Comparison of ENCODE assay signal across 9 cellular contexts in the genomic region with DNA sequence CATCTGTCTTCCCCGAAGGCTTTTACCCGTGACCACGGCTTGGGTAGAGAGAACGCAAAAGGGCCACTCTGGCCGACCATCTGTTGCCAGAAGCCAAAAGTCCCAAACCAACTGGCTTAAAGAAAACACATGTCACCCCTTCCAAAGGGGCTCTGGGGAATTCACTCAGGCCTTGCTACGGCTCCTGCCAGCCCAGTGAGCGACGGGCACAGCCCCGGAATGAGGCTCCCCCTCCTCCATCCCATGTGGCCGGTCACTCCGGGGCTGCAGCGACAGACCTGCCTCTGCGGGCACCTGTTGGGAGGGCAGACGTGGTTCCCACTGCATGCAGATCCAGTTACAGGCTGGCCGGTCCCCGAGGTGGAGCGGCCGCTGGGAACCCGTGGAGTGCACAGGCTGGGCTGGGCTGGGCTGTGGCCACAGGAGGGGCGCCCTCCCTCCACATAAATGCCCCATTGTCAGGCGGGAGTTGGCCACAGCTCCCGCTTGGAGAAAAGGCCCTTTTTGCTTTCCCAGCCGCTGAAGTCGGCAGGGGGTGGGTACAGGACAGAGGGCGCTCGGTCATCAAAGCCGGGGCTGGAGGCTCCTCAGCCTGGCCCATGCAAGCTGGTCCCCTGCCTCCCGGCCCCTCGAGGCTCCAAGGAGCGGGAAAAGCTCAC. TPM values are rescaled to one million over a fixed set of nuclear protein-coding genes. Genes with fewer than 3 reads are reported as not detected.
DNase-seq lines count a peak whose midpoint lies in the region; ATAC-seq lines count a peak whose summit lies in the region.
"Had no signal": no experiment of that assay in that cellular context is flagged by ENCODE, and none has a peak within 500 bp of the region (broad histone marks: within the 10 kb centered on the region; RNA-seq: fewer than 3 reads in every experiment).

No MANE protein-coding gene starts in this region.

- DNase-seq in C1 segment of cervical spinal cord (lab: John Stamatoyannopoulos, UW) = peak; percentile 11 to 95 (median 86)
- peak; percentile 57 for DNase-seq in NCI-H82 treated with DMSO at 0.1 percent for 48 hours (lab: John Stamatoyannopoulos, UW; ENCODE audit: unreplicated experiment)
- no peak for DNase-seq in Right ventricle myocardium superior
- peak; percentile 82 for DNase-seq in occipital lobe (lab: John Stamatoyannopoulos, UW)
- no peak for DNase-seq in activated CD4-positive, alpha-beta T cell treated with anti-CD3 and anti-CD28 coated beads for 1 hour
- DNase-seq: foreskin fibroblast had no signal

- ATAC-seq in Right ventricle myocardium superior (ENCODE audit: poor library complexity) = peak; percentile 18
- ATAC-seq in GM21717 (IDR thresholded peaks at IDR 0.05; ENCODE audit: unreplicated experiment) = no peak
- no peak for ATAC-seq in HG02852 (IDR thresholded peaks at IDR 0.05; ENCODE audit: unreplicated experiment)
- no peak for ATAC-seq in HG03095 (IDR thresholded peaks at IDR 0.05; ENCODE audit: unreplicated experiment)

- intact Hi-C loops in Right ventricle myocardium superior (cut with DNase I) = no loop called here

RNA-seq across cellular contexts. Expression of a gene that starts 19.9 kb away (rescaled TPM):
- total RNA-seq in Right ventricle myocardium superior = 16.8 TPM
- 22.9 TPM for total RNA-seq in occipital lobe

RNA-seq across cellular contexts. Expression of a gene that starts 43.1 kb away (rescaled TPM):
- total RNA-seq in Right ventricle myocardium superior (21.4 TPM), occipital lobe (10.6 TPM)

Comparison
In these comparisons a context has a peak if more than half of its experiments do, and no peak if none do; other contexts are left out.
1. DNase-seq: peak in C1 segment of cervical spinal cord (14 of 14), NCI-H82 treated with DMSO at 0.1 percent for 48 hours (single experiment) and occipital lobe (single experiment); none in Right ventricle myocardium superior (single experiment) and activated CD4-positive, alpha-beta T cell treated with anti-CD3 and anti-CD28 coated beads for 1 hour (single experiment).